ENCODE assay signal across 1 cellular context in the genomic region with DNA sequence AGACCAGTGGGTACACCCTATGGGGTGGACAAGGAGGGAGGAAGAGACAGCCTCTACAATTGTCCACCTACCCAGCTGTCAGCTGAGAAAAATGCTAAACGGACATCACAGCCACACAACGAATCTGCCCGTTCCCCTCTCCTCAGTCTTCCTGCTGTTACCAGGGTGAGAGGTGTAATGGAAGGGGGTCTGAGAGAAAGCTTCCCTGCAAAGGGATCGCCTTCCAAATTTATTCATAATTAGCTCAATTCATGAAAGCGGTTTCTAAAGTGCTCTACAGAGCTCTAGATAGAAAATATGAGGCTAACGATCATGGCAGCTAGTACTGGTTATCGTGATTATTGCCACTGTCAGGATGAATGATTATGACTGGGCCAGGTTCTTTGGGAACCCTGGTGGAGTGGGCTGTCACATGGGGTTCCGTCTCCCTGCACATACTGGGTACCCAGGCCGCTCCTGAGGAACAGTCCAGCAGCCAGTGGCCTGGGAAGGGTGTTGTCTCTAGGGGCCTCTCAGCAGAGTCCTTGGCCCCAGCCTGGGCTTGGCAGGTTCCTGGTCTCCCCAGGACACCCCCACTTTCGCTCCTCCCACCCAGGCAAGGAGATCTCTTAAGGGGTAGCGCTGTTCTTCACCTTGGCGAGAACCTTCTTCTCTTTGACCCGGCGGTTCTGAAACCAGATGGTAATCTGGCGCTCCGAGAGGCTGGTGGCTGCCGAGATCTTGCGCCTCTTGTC.
TF ChIP-seq lines count a peak whose summit lies in the region.

No MANE protein-coding gene starts in this region.

TF ChIP-seq in HEK293, 187 proteins besides CTCF, POLR2A, EP300 and RAD21:
- TF ChIP-seq, protein P1, sequence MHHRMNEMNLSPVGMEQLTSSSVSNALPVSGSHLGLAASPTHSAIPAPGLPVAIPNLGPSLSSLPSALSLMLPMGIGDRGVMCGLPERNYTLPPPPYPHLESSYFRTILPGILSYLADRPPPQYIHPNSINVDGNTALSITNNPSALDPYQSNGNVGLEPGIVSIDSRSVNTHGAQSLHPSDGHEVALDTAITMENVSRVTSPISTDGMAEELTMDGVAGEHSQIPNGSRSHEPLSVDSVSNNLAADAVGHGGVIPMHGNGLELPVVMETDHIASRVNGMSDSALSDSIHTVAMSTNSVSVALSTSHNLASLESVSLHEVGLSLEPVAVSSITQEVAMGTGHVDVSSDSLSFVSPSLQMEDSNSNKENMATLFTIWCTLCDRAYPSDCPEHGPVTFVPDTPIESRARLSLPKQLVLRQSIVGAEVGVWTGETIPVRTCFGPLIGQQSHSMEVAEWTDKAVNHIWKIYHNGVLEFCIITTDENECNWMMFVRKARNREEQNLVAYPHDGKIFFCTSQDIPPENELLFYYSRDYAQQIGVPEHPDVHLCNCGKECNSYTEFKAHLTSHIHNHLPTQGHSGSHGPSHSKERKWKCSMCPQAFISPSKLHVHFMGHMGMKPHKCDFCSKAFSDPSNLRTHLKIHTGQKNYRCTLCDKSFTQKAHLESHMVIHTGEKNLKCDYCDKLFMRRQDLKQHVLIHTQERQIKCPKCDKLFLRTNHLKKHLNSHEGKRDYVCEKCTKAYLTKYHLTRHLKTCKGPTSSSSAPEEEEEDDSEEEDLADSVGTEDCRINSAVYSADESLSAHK (tag by site-specific recombination; IDR thresholded peaks at IDR 0.05), result 0 out of 2 replicates have a peak, but pooled peaks have one; percentile 37
- no peak for TF ChIP-seq ZNF837 (tag by site-specific recombination; IDR thresholded peaks at IDR 0.05)
- TF ChIP-seq, protein P2, sequence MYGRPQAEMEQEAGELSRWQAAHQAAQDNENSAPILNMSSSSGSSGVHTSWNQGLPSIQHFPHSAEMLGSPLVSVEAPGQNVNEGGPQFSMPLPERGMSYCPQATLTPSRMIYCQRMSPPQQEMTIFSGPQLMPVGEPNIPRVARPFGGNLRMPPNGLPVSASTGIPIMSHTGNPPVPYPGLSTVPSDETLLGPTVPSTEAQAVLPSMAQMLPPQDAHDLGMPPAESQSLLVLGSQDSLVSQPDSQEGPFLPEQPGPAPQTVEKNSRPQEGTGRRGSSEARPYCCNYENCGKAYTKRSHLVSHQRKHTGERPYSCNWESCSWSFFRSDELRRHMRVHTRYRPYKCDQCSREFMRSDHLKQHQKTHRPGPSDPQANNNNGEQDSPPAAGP (tag by site-specific recombination; IDR thresholded peaks at IDR 0.05), result no peak
- TF ChIP-seq, protein P3, sequence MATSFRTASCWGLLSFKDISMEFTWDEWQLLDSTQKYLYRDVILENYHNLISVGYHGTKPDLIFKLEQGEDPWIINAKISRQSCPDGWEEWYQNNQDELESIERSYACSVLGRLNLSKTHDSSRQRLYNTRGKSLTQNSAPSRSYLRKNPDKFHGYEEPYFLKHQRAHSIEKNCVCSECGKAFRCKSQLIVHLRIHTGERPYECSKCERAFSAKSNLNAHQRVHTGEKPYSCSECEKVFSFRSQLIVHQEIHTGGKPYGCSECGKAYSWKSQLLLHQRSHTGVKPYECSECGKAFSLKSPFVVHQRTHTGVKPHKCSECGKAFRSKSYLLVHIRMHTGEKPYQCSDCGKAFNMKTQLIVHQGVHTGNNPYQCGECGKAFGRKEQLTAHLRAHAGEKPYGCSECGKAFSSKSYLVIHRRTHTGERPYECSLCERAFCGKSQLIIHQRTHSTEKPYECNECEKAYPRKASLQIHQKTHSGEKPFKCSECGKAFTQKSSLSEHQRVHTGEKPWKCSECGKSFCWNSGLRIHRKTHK (tag by site-specific recombination; IDR thresholded peaks at IDR 0.05), result no peak
- TF ChIP-seq, protein P4, sequence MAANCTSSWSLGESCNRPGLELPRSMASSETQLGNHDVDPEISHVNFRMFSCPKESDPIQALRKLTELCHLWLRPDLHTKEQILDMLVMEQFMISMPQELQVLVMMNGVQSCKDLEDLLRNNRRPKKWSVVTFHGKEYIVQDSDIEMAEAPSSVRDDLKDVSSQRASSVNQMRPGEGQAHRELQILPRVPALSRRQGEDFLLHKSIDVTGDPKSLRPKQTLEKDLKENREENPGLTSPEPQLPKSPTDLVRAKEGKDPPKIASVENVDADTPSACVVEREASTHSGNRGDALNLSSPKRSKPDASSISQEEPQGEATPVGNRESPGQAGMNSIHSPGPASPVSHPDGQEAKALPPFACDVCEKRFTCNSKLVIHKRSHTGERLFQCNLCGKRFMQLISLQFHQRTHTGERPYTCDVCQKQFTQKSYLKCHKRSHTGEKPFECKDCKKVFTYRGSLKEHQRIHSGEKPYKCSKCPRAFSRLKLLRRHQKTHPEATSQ (tag by site-specific recombination; IDR thresholded peaks at IDR 0.05), result no peak
- no peak for TF ChIP-seq ZNF629 (tag by site-specific recombination; IDR thresholded peaks at IDR 0.05)
